17 cellular contexts compared by ENCODE assay signal in genomic region chr20:18006684-18007083, GRCh38. TPM values are rescaled to one million over a fixed set of nuclear protein-coding genes. Genes with fewer than 3 reads are reported as not detected.
DNase-seq lines count a peak whose midpoint lies in the region; ATAC-seq and TF ChIP-seq lines count a peak whose summit lies in the region.
"Had no signal": no experiment of that assay in that cellular context is flagged by ENCODE, and none has a peak within 500 bp of the region (broad histone marks: within the 10 kb centered on the region; RNA-seq: fewer than 3 reads in every experiment).

No MANE protein-coding gene starts in this region.

- CTCF ChIA-PET in activated B cell treated with CpG ODN at 0.5 μM for 24 hours (lab: Charles Lee) = interaction anchor here (2.5 kb wide), 1 partner anchor 10 kb away, joined by 12 read pairs; no protein-coding TSS in a partner anchor

- H3K27me3 ChIP-seq in lower lobe of right lung (ENCODE audit: low read depth) = no peaks in the 10 kb centered on the region
- H3K27me3 ChIP-seq in stomach = no peaks in the 10 kb centered on the region
- H3K27me3 ChIP-seq in neural progenitor cell = no peaks in the 10 kb centered on the region
- peaks cover 0 to 29% of the 10 kb centered on the region in 2 experiments for H3K27me3 ChIP-seq in mesenchymal stem cell (ENCODE audit: control insufficient read depth in 1 of 2, insufficient read depth in 1 of 2, low read length in 2 of 2)
- H3K27me3 ChIP-seq: SJSA1 had no signal

- H3K18ac ChIP-seq in mesenchymal stem cell (ENCODE audit: low read depth in 1 of 2, low read length in 2 of 2) = no peak overlapping the region

- no peak overlapping the region for H4K8ac ChIP-seq in mesenchymal stem cell (ENCODE audit: low read length)

- H4K20me1 ChIP-seq in neural progenitor cell (ENCODE audit: low read depth) = no peaks in the 10 kb centered on the region

- TF ChIP-seq EP300 in stomach (IDR thresholded peaks at IDR 0.05) = no peak

- H3K9me3 ChIP-seq in lower lobe of right lung (no peaks in the 10 kb centered on the region), stomach (no peaks in the 10 kb centered on the region), neural progenitor cell (ENCODE audit: low read depth) (no peaks in the 10 kb centered on the region), mesenchymal stem cell (ENCODE audit: control insufficient read depth, low read length) (no peaks in the 10 kb centered on the region)
- H3K9me3 ChIP-seq: SJSA1 had no signal

- H3K27ac Mint-ChIP-seq in activated B cell treated with CpG ODN at 0.5 μM for 24 hours (peak overlapping the region; percentile 12), neural progenitor cell (no peak overlapping the region)
- H3K27ac Mint-ChIP-seq: IgD-negative memory B cell had no signal

- H3K4me1 Mint-ChIP-seq in activated B cell treated with CpG ODN at 0.5 μM for 24 hours (peaks cover 33% of the 10 kb centered on the region), neural progenitor cell (peaks cover 25% of the 10 kb centered on the region)

- no peaks in the 10 kb centered on the region for H3K36me3 Mint-ChIP-seq in activated B cell treated with CpG ODN at 0.5 μM for 24 hours (ENCODE audit: low read depth)
- peaks cover 2% of the 10 kb centered on the region for H3K36me3 Mint-ChIP-seq in neural progenitor cell
- H3K36me3 Mint-ChIP-seq: CD14-positive monocyte, IgD-negative memory B cell had no signal

- no peak overlapping the region for H3K23ac ChIP-seq in mesenchymal stem cell (ENCODE audit: low read length in 2 of 2)

- no peak overlapping the region for H2BK5ac ChIP-seq in mesenchymal stem cell (ENCODE audit: low read depth, low read length, poor library complexity, severe bottlenecking)

- H3K9me3 Mint-ChIP-seq in activated B cell treated with CpG ODN at 0.5 μM for 24 hours (no peaks in the 10 kb centered on the region), neural progenitor cell (peaks cover 5% of the 10 kb centered on the region)
- H3K9me3 Mint-ChIP-seq: IgD-negative memory B cell had no signal

- WGBS in stomach, 5 donors = 37 to 61% (median 53%) methylated on average over 7 of the region's 7 CpGs
- 94% methylated on average over 5 of the region's 7 CpGs for WGBS in mesenchymal stem cell

- no peak for TF ChIP-seq CTCF in C4-2B (conservative IDR thresholded peaks at IDR 0.05)
- TF ChIP-seq CTCF in activated B cell treated with CpG ODN at 0.5 μM for 24 hours (IDR thresholded peaks at IDR 0.05) = no peak
- no peak for TF ChIP-seq CTCF in lower lobe of right lung (IDR thresholded peaks at IDR 0.05)
- no peak for TF ChIP-seq CTCF in stomach (IDR thresholded peaks at IDR 0.05)
- no peak for TF ChIP-seq CTCF in neural progenitor cell (IDR thresholded peaks at IDR 0.05)

- H2AFZ ChIP-seq in neural progenitor cell (replicated peaks) (no peak overlapping the region), mesenchymal stem cell (ENCODE audit: low read depth, low read length) (no peak overlapping the region)

- no peaks in the 10 kb centered on the region for H3K79me1 ChIP-seq in mesenchymal stem cell (replicated peaks; ENCODE audit: low read length, poor library complexity, severe bottlenecking)

- H3K14ac ChIP-seq in mesenchymal stem cell (ENCODE audit: low read length in 2 of 2) = no peak overlapping the region

- H3K4me3 ChIP-seq in lower lobe of right lung (no peak overlapping the region), stomach (no peak overlapping the region), neural progenitor cell (no peak overlapping the region), mesenchymal stem cell (ENCODE audit: insufficient read depth in 1 of 2, low read depth in 1 of 2, low read length in 2 of 2) (no peak overlapping the region)
- H3K4me3 ChIP-seq: SJSA1 had no signal

- no peak overlapping the region for H4K91ac ChIP-seq in mesenchymal stem cell (ENCODE audit: low read length)

- H3K27ac ChIP-seq in C4-2B (peak overlapping the region; percentile 48), lower lobe of right lung (no peak overlapping the region), stomach (peak overlapping the region; percentile 57 to 71 (median 67)), neural progenitor cell (no peak overlapping the region), mesenchymal stem cell (ENCODE audit: low read length, poor library complexity, severe bottlenecking) (no peak overlapping the region)
- H3K27ac ChIP-seq: SJSA1 had no signal

- no peaks in the 10 kb centered on the region for H3K27me3 Mint-ChIP-seq in activated B cell treated with CpG ODN at 0.5 μM for 24 hours
- peaks cover under 1% of the 10 kb centered on the region for H3K27me3 Mint-ChIP-seq in neural progenitor cell (ENCODE audit: insufficient read depth, low read depth)

- no peaks in the 10 kb centered on the region for H3K79me2 ChIP-seq in neural progenitor cell (ENCODE audit: low read depth)

- no peak overlapping the region for H2BK15ac ChIP-seq in mesenchymal stem cell (ENCODE audit: low read depth, poor library complexity, severe bottlenecking)

- H3F3A ChIP-seq in neural progenitor cell (ENCODE audit: low read depth) = no peaks in the 10 kb centered on the region

- intact Hi-C loops in activated B cell treated with CpG ODN at 0.5 μM for 24 hours (cut with micrococcal nuclease) (no loop called here), lower lobe of right lung (cut with DNase I) (no loop called here), stomach (cut with DNase I; ENCODE audit: low total_unique reads) (loop anchor here (10.0 kb wide), 1 partner anchor 502 kb away; no protein-coding TSS in a partner anchor)

- POLR2A ChIA-PET in activated B cell treated with CpG ODN at 0.5 μM for 24 hours (lab: Charles Lee) = no interaction called here

- DNase-seq in activated B cell treated with CpG ODN at 0.5 μM for 24 hours (no peak), lower lobe of right lung (no peak), stomach (peak; percentile 62), neural progenitor cell (ENCODE audit: low spot score) (no peak), mesenchymal stem cell (no peak)
- DNase-seq: DMS79, NCI-H187, NCI-H526 had no signal

- no peak overlapping the region for H3K4me2 ChIP-seq in neural progenitor cell
- no peak overlapping the region for H3K4me2 ChIP-seq in mesenchymal stem cell (ENCODE audit: low read length, poor library complexity, severe bottlenecking)

- H3K4me3 Mint-ChIP-seq in activated B cell treated with CpG ODN at 0.5 μM for 24 hours (no peak overlapping the region), neural progenitor cell (no peak overlapping the region)
- H3K4me3 Mint-ChIP-seq: CD14-positive monocyte, IgD-negative memory B cell had no signal

- no peak overlapping the region for H2AK5ac ChIP-seq in mesenchymal stem cell (ENCODE audit: low read length, severe bottlenecking)

- no peak overlapping the region for H2BK120ac ChIP-seq in mesenchymal stem cell (ENCODE audit: low read depth, low read length)

- H3K4ac ChIP-seq in mesenchymal stem cell (ENCODE audit: low read depth in 1 of 2, low read length in 2 of 2) = no peak overlapping the region

- no peak for ATAC-seq in activated B cell treated with CpG ODN at 0.5 μM for 24 hours (ENCODE audit: low read depth)
- ATAC-seq in lower lobe of right lung = peak; percentile 43 to 59
- ATAC-seq in GM21786 (IDR thresholded peaks at IDR 0.05; ENCODE audit: unreplicated experiment) = no peak
- ATAC-seq: Right ventricle myocardium inferior had no signal

- TF ChIP-seq POLR2A in stomach (IDR thresholded peaks at IDR 0.05) = no peak

- no peak overlapping the region for H2BK12ac ChIP-seq in mesenchymal stem cell (ENCODE audit: low read length in 2 of 2)

- H3K36me3 ChIP-seq in lower lobe of right lung = no peaks in the 10 kb centered on the region
- no peaks in the 10 kb centered on the region for H3K36me3 ChIP-seq in stomach
- H3K36me3 ChIP-seq in neural progenitor cell = no peaks in the 10 kb centered on the region
- no peaks in the 10 kb centered on the region for H3K36me3 ChIP-seq in mesenchymal stem cell (ENCODE audit: control insufficient read depth in 1 of 2, insufficient read depth in 2 of 2, low read depth in 1 of 2, low read length in 2 of 2)
- H3K36me3 ChIP-seq: SJSA1 had no signal

- H3K4me1 ChIP-seq in lower lobe of right lung (peaks cover 10% of the 10 kb centered on the region), stomach (peaks cover 15 to 39% (median 34%) of the 10 kb centered on the region in 4 donors), neural progenitor cell (no peaks in the 10 kb centered on the region), mesenchymal stem cell (ENCODE audit: control insufficient read depth, insufficient read depth, low read depth, low read length) (peaks cover 3% of the 10 kb centered on the region)
- H3K4me1 ChIP-seq: SJSA1 had no signal

- H3K9ac ChIP-seq in neural progenitor cell (no peak overlapping the region), mesenchymal stem cell (ENCODE audit: low read length) (no peak overlapping the region)

RNA-seq across cellular contexts. Expression of gene MGME1, which starts 37.9 kb away (rescaled TPM):
- total RNA-seq in activated B cell treated with CpG ODN at 0.5 μM for 24 hours = 19.0 TPM in 2 replicates
- 11.3 TPM for total RNA-seq in lower lobe of right lung
- 10 to 100 TPM in 1 of 5 donors, 1 to 10 TPM in 4; 2.3 to 19.1 (median 6.4) TPM for total RNA-seq in stomach
- polyA plus RNA-seq in stomach = 10 to 100 TPM in 2 of 3 donors, 1 to 10 TPM in 1; 6.7 to 11.0 (median 10.1) TPM
- 57.2 and 87.2 TPM in 2 replicates for total RNA-seq in neural progenitor cell (ENCODE audit: low replicate concordance)
- polyA plus RNA-seq in mesenchymal stem cell (2013, experiment 1 of 2) = 14.6 TPM
- polyA plus RNA-seq in mesenchymal stem cell (2013, experiment 2 of 2) = 13.8 TPM

RNA-seq across cellular contexts. Expression of gene SNX5, which starts 38.1 kb away (rescaled TPM):
- 125 and 139 TPM in 2 replicates for total RNA-seq in activated B cell treated with CpG ODN at 0.5 μM for 24 hours
- total RNA-seq in lower lobe of right lung = 102 TPM
- total RNA-seq in stomach = 100 to 1,000 TPM in 4 of 5 donors, 10 to 100 TPM in 1; 47.3 to 202 (median 126) TPM
- polyA plus RNA-seq in stomach = 10 to 100 TPM; 71.1 to 81.6 (median 73.8) TPM
- 156 and 226 TPM in 2 replicates for total RNA-seq in neural progenitor cell (ENCODE audit: low replicate concordance)
- 76.3 TPM for polyA plus RNA-seq in mesenchymal stem cell (2013, experiment 1 of 2)
- 76.9 TPM for polyA plus RNA-seq in mesenchymal stem cell (2013, experiment 2 of 2)

RNA-seq across cellular contexts. Expression of gene OVOL2, which starts 51.0 kb away (rescaled TPM):
- total RNA-seq in activated B cell treated with CpG ODN at 0.5 μM for 24 hours (not detected in 2 replicates), lower lobe of right lung (8.6 TPM), stomach (10 to 100 TPM; 10.7 to 58.3 (median 27.2) TPM), neural progenitor cell (ENCODE audit: low replicate concordance) (0.25 and 0.62 TPM in 2 replicates)
- polyA plus RNA-seq in stomach = 10 to 100 TPM in 1 of 3 donors, 1 to 10 TPM in 2; 5.0 to 16.0 (median 8.5) TPM
- not detected for polyA plus RNA-seq in mesenchymal stem cell (2013, experiment 1 of 2)
- not detected for polyA plus RNA-seq in mesenchymal stem cell (2013, experiment 2 of 2)
- total RNA-seq: A172, OCI-LY7, Right ventricle myocardium inferior, SJSA1 had no signal
- polyA plus RNA-seq: AG04450, CD14-positive monocyte, IgD-negative memory B cell had no signal

Comparison
In these comparisons a context has a peak if more than half of its experiments do, and no peak if none do; other contexts are left out.
1. H3K27ac ChIP-seq: peak in C4-2B (single experiment) and stomach (5 of 5); none in lower lobe of right lung (single experiment), neural progenitor cell (single experiment) and mesenchymal stem cell (single experiment).
2. ATAC-seq: peak in lower lobe of right lung (2 of 2); none in activated B cell treated with CpG ODN at 0.5 μM for 24 hours (single experiment) and GM21786 (single experiment).